1 cellular context compared by ENCODE assay signal in the genomic region with DNA sequence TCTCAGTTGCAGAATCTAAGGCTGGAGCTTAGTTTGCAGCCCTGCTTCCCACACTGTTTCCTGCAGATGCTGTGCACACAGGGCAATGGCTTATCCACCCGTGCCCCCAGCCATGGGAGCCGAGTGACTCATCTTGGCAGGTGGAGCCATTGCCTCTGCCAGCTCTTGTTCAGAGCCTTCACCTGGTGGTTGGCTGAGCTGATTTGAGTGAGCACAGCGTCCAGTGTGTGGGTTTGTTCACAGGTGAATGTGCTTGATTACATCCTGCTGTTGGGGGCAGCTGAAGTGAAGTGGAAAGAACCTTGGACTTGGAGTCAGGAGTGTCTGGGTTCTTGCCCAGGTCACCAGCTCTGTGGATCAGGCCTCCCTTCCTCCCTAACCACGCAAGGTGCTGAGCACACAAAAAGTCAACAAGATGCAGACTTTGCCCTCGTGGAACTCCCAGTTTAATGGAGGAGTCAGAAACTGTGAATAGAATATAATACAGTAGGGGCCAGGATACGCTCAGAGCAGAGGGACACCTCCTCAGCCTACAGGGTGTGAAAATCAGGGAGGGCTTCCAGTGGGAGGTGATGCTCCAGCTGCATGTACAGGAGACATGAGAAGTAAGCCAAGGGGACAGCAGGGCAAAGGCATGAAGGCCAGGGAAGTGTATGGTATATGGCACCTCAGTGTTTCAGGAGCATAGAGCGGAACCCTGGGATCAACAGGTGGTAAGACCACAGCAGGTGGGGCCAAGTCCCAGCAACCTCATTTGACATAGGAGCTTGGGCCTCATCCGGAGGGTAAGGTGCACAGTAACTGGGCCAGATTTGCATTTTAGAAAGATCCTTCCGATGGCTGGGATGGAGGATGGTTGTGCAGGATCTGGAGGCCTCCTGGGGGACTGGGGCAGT.
TF ChIP-seq lines count a peak whose summit lies in the region.

No MANE protein-coding gene starts in this region.

TF ChIP-seq in HepG2, 621 proteins besides CTCF, POLR2A, EP300 and RAD21 (continued from another document and continues in another):
- TF ChIP-seq, protein P1, sequence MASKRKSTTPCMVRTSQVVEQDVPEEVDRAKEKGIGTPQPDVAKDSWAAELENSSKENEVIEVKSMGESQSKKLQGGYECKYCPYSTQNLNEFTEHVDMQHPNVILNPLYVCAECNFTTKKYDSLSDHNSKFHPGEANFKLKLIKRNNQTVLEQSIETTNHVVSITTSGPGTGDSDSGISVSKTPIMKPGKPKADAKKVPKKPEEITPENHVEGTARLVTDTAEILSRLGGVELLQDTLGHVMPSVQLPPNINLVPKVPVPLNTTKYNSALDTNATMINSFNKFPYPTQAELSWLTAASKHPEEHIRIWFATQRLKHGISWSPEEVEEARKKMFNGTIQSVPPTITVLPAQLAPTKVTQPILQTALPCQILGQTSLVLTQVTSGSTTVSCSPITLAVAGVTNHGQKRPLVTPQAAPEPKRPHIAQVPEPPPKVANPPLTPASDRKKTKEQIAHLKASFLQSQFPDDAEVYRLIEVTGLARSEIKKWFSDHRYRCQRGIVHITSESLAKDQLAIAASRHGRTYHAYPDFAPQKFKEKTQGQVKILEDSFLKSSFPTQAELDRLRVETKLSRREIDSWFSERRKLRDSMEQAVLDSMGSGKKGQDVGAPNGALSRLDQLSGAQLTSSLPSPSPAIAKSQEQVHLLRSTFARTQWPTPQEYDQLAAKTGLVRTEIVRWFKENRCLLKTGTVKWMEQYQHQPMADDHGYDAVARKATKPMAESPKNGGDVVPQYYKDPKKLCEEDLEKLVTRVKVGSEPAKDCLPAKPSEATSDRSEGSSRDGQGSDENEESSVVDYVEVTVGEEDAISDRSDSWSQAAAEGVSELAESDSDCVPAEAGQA (IDR thresholded peaks at IDR 0.05; ENCODE audit: low read depth) = no peak; the same call in 1 of the 2 replicates
- TF ChIP-seq, protein P1 (CRISPR knock-in tag; IDR thresholded peaks at IDR 0.05; ENCODE audit: borderline replicate concordance) = no peak
- TF ChIP-seq, protein P2, sequence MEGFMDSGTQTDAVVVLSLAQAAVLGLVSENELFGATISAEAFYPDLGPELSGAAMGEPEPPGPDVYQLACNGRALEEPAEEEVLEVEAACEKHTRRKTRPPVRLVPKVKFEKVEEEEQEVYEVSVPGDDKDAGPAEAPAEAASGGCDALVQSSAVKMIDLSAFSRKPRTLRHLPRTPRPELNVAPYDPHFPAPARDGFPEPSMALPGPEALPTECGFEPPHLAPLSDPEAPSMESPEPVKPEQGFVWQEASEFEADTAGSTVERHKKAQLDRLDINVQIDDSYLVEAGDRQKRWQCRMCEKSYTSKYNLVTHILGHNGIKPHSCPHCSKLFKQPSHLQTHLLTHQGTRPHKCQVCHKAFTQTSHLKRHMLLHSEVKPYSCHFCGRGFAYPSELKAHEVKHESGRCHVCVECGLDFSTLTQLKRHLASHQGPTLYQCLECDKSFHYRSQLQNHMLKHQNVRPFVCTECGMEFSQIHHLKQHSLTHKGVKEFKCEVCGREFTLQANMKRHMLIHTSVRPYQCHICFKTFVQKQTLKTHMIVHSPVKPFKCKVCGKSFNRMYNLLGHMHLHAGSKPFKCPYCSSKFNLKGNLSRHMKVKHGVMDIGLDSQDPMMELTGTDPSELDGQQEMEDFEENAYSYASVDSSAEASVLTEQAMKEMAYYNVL (CRISPR knock-in tag; IDR thresholded peaks at IDR 0.05; ENCODE audit: borderline replicate concordance) = no peak
- TF ChIP-seq ZFP1 (CRISPR knock-in tag; IDR thresholded peaks at IDR 0.05) (no peak), PPARG (CRISPR knock-in tag; conservative IDR thresholded peaks at IDR 0.05) (no peak), ZMYM2 (CRISPR knock-in tag; IDR thresholded peaks at IDR 0.05) (peak; percentile 49; the same call in 1 of the 2 replicates), RARA (CRISPR knock-in tag; IDR thresholded peaks at IDR 0.05) (peak; percentile 86), ZNF546 (CRISPR knock-in tag; conservative IDR thresholded peaks at IDR 0.05) (no peak), U2AF2 (IDR thresholded peaks at IDR 0.05; ENCODE audit: low read depth, low read length) (no peak), TGIF2 (CRISPR knock-in tag; IDR thresholded peaks at IDR 0.05) (no peak), RXRA (CRISPR knock-in tag; IDR thresholded peaks at IDR 0.05) (peak; percentile 61), PAX8 (CRISPR knock-in tag; IDR thresholded peaks at IDR 0.05; ENCODE audit: borderline replicate concordance) (no peak), GATAD2A (CRISPR knock-in tag; IDR thresholded peaks at IDR 0.05) (peak; percentile 47; the same call in 1 of the 2 replicates), ZNF333 (CRISPR knock-in tag; IDR thresholded peaks at IDR 0.05; ENCODE audit: borderline replicate concordance) (no peak), ZSCAN30 (CRISPR knock-in tag; IDR thresholded peaks at IDR 0.05) (no peak), EED (CRISPR knock-in tag; IDR thresholded peaks at IDR 0.05) (no peak), ZNF260 (CRISPR knock-in tag; IDR thresholded peaks at IDR 0.05; ENCODE audit: borderline replicate concordance, low read depth) (no peak)
- TF ChIP-seq, protein P3, sequence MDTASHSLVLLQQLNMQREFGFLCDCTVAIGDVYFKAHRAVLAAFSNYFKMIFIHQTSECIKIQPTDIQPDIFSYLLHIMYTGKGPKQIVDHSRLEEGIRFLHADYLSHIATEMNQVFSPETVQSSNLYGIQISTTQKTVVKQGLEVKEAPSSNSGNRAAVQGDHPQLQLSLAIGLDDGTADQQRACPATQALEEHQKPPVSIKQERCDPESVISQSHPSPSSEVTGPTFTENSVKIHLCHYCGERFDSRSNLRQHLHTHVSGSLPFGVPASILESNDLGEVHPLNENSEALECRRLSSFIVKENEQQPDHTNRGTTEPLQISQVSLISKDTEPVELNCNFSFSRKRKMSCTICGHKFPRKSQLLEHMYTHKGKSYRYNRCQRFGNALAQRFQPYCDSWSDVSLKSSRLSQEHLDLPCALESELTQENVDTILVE (CRISPR knock-in tag; IDR thresholded peaks at IDR 0.05) = no peak
- TF ChIP-seq, protein P4, sequence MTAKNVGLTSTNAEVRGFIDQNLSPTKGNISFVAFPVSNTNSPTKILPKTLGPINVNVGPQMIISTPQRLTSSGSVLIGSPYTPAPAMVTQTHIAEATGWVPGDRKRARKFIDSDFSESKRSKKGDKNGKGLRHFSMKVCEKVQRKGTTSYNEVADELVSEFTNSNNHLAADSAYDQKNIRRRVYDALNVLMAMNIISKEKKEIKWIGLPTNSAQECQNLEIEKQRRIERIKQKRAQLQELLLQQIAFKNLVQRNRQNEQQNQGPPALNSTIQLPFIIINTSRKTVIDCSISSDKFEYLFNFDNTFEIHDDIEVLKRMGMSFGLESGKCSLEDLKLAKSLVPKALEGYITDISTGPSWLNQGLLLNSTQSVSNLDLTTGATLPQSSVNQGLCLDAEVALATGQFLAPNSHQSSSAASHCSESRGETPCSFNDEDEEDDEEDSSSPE (CRISPR knock-in tag; IDR thresholded peaks at IDR 0.05) = no peak
- TF ChIP-seq, protein P5, sequence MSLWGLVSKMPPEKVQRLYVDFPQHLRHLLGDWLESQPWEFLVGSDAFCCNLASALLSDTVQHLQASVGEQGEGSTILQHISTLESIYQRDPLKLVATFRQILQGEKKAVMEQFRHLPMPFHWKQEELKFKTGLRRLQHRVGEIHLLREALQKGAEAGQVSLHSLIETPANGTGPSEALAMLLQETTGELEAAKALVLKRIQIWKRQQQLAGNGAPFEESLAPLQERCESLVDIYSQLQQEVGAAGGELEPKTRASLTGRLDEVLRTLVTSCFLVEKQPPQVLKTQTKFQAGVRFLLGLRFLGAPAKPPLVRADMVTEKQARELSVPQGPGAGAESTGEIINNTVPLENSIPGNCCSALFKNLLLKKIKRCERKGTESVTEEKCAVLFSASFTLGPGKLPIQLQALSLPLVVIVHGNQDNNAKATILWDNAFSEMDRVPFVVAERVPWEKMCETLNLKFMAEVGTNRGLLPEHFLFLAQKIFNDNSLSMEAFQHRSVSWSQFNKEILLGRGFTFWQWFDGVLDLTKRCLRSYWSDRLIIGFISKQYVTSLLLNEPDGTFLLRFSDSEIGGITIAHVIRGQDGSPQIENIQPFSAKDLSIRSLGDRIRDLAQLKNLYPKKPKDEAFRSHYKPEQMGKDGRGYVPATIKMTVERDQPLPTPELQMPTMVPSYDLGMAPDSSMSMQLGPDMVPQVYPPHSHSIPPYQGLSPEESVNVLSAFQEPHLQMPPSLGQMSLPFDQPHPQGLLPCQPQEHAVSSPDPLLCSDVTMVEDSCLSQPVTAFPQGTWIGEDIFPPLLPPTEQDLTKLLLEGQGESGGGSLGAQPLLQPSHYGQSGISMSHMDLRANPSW (CRISPR knock-in tag; IDR thresholded peaks at IDR 0.05; ENCODE audit: borderline replicate concordance) = no peak
- TF ChIP-seq, protein P6, sequence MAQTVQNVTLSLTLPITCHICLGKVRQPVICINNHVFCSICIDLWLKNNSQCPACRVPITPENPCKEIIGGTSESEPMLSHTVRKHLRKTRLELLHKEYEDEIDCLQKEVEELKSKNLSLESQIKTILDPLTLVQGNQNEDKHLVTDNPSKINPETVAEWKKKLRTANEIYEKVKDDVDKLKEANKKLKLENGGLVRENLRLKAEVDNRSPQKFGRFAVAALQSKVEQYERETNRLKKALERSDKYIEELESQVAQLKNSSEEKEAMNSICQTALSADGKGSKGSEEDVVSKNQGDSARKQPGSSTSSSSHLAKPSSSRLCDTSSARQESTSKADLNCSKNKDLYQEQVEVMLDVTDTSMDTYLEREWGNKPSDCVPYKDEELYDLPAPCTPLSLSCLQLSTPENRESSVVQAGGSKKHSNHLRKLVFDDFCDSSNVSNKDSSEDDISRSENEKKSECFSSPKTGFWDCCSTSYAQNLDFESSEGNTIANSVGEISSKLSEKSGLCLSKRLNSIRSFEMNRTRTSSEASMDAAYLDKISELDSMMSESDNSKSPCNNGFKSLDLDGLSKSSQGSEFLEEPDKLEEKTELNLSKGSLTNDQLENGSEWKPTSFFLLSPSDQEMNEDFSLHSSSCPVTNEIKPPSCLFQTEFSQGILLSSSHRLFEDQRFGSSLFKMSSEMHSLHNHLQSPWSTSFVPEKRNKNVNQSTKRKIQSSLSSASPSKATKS (CRISPR knock-in tag; IDR thresholded peaks at IDR 0.05) = no peak
- TF ChIP-seq, protein P7, sequence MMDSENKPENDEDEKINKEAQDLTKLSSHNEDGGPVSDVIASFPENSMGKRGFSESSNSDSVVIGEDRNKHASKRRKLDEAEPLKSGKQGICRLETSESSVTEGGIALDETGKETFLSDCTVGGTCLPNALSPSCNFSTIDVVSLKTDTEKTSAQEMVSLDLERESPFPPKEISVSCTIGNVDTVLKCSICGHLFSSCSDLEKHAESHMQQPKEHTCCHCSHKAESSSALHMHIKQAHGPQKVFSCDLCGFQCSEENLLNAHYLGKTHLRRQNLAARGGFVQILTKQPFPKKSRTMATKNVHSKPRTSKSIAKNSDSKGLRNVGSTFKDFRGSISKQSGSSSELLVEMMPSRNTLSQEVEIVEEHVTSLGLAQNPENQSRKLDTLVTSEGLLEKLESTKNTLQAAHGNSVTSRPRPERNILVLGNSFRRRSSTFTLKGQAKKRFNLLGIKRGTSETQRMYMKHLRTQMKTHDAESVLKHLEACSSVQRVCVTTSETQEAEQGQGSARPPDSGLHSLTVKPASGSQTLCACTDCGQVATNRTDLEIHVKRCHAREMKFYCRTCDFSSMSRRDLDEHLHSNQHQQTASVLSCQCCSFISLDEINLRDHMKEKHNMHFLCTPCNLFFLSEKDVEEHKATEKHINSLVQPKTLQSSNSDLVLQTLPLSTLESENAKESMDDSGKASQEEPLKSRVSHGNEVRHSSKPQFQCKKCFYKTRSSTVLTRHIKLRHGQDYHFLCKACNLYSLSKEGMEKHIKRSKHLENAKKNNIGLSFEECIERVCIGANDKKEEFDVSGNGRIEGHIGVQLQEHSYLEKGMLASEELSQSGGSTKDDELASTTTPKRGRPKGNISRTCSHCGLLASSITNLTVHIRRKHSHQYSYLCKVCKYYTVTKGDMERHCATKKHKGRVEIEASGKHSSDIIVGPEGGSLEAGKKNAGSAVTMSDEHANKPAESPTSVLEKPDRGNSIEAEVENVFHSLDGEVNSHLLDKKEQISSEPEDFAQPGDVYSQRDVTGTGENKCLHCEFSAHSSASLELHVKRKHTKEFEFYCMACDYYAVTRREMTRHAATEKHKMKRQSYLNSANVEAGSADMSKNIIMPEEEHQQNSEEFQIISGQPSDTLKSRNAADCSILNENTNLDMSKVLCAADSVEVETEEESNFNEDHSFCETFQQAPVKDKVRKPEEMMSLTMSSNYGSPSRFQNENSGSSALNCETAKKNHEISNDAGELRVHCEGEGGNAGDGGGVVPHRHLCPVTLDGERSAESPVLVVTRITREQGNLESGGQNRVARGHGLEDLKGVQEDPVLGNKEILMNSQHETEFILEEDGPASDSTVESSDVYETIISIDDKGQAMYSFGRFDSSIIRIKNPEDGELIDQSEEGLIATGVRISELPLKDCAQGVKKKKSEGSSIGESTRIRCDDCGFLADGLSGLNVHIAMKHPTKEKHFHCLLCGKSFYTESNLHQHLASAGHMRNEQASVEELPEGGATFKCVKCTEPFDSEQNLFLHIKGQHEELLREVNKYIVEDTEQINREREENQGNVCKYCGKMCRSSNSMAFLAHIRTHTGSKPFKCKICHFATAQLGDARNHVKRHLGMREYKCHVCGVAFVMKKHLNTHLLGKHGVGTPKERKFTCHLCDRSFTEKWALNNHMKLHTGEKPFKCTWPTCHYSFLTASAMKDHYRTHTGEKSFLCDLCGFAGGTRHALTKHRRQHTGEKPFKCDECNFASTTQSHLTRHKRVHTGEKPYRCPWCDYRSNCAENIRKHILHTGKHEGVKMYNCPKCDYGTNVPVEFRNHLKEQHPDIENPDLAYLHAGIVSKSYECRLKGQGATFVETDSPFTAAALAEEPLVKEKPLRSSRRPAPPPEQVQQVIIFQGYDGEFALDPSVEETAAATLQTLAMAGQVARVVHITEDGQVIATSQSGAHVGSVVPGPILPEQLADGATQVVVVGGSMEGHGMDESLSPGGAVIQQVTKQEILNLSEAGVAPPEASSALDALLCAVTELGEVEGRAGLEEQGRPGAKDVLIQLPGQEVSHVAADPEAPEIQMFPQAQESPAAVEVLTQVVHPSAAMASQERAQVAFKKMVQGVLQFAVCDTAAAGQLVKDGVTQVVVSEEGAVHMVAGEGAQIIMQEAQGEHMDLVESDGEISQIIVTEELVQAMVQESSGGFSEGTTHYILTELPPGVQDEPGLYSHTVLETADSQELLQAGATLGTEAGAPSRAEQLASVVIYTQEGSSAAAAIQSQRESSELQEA (CRISPR knock-in tag; IDR thresholded peaks at IDR 0.05; ENCODE audit: not compliant biosample characterization) = no peak
